In the genomic region with DNA sequence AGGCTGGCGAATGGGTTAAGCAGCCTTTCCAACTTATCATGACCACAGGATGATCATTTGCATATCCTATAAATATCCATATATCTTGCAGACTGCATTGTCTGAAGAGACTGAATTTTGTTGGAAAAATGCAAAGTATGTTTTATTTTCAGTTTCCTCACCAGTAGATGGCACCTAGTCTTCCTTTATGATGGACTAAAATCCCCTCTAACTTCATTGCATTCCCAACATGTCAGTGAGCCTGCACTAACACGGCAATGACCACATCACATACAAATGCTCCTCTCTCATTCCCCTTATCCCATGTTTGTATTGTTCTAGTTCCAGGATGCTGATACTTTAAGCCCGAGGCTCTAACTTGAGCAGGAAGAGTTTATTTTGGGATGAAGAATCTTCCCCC, we compare ENCODE assay signal across 8 cellular contexts. TPM values are rescaled to one million over a fixed set of nuclear protein-coding genes. Genes with fewer than 3 reads are reported as not detected.
DNase-seq lines count a peak whose midpoint lies in the region; ATAC-seq, FAIRE-seq and TF ChIP-seq lines count a peak whose summit lies in the region.

No MANE protein-coding gene starts in this region.

- DNase-seq in BJ (ENCODE audit: low read depth) (peak; percentile 4), WTC11 (ENCODE audit: low spot score) (no peak)
- peak; percentile 5 for DNase-seq in Jurkat, Clone E6-1 (ENCODE audit: low read depth, low spot score)
- no peak for DNase-seq in stimulated activated CD4-positive, alpha-beta T cell treated with anti-CD3 and anti-CD28 coated beads, Interleukin-4, amount 100 ng/mL, for 24 hours
- DNase-seq in activated CD4-positive, alpha-beta T cell treated with anti-CD3 and anti-CD28 coated beads for 4 hours, result no peak

- H3K36me3 ChIP-seq in BJ (ENCODE audit: control insufficient read depth, insufficient read depth, low read length), result no peaks in the 10 kb centered on the region

- POLR2A ChIA-PET in BJ (lab: Charles Lee), result no interaction called here
- POLR2A ChIA-PET in WTC11 (lab: Charles Lee), result no interaction called here

- CTCF ChIA-PET in BJ (lab: Yijun Ruan, JAX), result no interaction called here
- CTCF ChIA-PET in WTC11 (lab: Charles Lee), result no interaction called here

- TF ChIP-seq CTCF in BJ (IDR thresholded peaks at IDR 0.05; ENCODE audit: insufficient read depth, low read depth, low read length) (peak; percentile 35), WTC11 (IDR thresholded peaks at IDR 0.05) (no peak)

- H3K27me3 Mint-ChIP-seq in WTC11 (ENCODE audit: low read depth), result no peaks in the 10 kb centered on the region

- H3K9me3 Mint-ChIP-seq in WTC11, result no peaks in the 10 kb centered on the region

- no peak overlapping the region for H3K27ac Mint-ChIP-seq in WTC11

- H3K4me3 ChIP-seq in BJ (ENCODE audit: low read depth, low read length), result no peak overlapping the region
- no peak overlapping the region for H3K4me3 ChIP-seq in Jurkat, Clone E6-1 (ENCODE audit: low read length)

- no peaks in the 10 kb centered on the region for H3K36me3 Mint-ChIP-seq in WTC11

- H3K4me3 Mint-ChIP-seq in WTC11, result no peak overlapping the region

- FAIRE-seq in islet of Langerhans (lab: Jason Lieb, UNC), result peak; percentile 66

- peaks cover 42% of the 10 kb centered on the region for H3K4me1 Mint-ChIP-seq in WTC11

- ATAC-seq in WTC11 (peak; percentile 34; the same call in 1 of the 2 replicates), HG03108 (IDR thresholded peaks at IDR 0.05; ENCODE audit: unreplicated experiment) (no peak), GM19324 (IDR thresholded peaks at IDR 0.05; ENCODE audit: low FRiP score, unreplicated experiment) (no peak)

- H3K27me3 ChIP-seq in BJ (ENCODE audit: control insufficient read depth, insufficient read depth, low read length), result no peaks in the 10 kb centered on the region; the same call in 1 of the 2 replicates

TF ChIP-seq in WTC11, 78 proteins besides CTCF, POLR2A, EP300 and RAD21:
- TF ChIP-seq, protein P1, sequence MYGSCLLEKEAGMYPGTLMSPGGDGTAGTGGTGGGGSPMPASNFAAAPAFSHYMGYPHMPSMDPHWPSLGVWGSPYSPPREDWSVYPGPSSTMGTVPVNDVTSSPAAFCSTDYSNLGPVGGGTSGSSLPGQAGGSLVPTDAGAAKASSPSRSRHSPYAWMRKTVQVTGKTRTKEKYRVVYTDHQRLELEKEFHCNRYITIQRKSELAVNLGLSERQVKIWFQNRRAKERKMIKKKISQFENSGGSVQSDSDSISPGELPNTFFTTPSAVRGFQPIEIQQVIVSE (CRISPR knock-in tag; IDR thresholded peaks at IDR 0.05; ENCODE audit: borderline replicate concordance), result no peak
- no peak for TF ChIP-seq IRF2 (CRISPR knock-in tag; IDR thresholded peaks at IDR 0.05; ENCODE audit: borderline replicate concordance, low read depth)
- no peak for TF ChIP-seq JUN (CRISPR knock-in tag; IDR thresholded peaks at IDR 0.05)
- no peak for TF ChIP-seq CREB1 (CRISPR knock-in tag; IDR thresholded peaks at IDR 0.05)
- no peak for TF ChIP-seq EMX1 (CRISPR knock-in tag; IDR thresholded peaks at IDR 0.05)
- TF ChIP-seq, protein P2, sequence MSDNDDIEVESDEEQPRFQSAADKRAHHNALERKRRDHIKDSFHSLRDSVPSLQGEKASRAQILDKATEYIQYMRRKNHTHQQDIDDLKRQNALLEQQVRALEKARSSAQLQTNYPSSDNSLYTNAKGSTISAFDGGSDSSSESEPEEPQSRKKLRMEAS (CRISPR knock-in tag; IDR thresholded peaks at IDR 0.05), result no peak
- no peak for TF ChIP-seq SP1 (CRISPR knock-in tag; conservative IDR thresholded peaks at IDR 0.05)
- TF ChIP-seq, protein P3, sequence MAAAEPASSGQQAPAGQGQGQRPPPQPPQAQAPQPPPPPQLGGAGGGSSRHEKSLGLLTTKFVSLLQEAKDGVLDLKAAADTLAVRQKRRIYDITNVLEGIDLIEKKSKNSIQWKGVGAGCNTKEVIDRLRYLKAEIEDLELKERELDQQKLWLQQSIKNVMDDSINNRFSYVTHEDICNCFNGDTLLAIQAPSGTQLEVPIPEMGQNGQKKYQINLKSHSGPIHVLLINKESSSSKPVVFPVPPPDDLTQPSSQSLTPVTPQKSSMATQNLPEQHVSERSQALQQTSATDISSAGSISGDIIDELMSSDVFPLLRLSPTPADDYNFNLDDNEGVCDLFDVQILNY (CRISPR knock-in tag; IDR thresholded peaks at IDR 0.05), result no peak
- no peak for TF ChIP-seq GRHL2 (CRISPR knock-in tag; IDR thresholded peaks at IDR 0.05; ENCODE audit: insufficient replicate concordance, severe bottlenecking)
- TF ChIP-seq, protein P4, sequence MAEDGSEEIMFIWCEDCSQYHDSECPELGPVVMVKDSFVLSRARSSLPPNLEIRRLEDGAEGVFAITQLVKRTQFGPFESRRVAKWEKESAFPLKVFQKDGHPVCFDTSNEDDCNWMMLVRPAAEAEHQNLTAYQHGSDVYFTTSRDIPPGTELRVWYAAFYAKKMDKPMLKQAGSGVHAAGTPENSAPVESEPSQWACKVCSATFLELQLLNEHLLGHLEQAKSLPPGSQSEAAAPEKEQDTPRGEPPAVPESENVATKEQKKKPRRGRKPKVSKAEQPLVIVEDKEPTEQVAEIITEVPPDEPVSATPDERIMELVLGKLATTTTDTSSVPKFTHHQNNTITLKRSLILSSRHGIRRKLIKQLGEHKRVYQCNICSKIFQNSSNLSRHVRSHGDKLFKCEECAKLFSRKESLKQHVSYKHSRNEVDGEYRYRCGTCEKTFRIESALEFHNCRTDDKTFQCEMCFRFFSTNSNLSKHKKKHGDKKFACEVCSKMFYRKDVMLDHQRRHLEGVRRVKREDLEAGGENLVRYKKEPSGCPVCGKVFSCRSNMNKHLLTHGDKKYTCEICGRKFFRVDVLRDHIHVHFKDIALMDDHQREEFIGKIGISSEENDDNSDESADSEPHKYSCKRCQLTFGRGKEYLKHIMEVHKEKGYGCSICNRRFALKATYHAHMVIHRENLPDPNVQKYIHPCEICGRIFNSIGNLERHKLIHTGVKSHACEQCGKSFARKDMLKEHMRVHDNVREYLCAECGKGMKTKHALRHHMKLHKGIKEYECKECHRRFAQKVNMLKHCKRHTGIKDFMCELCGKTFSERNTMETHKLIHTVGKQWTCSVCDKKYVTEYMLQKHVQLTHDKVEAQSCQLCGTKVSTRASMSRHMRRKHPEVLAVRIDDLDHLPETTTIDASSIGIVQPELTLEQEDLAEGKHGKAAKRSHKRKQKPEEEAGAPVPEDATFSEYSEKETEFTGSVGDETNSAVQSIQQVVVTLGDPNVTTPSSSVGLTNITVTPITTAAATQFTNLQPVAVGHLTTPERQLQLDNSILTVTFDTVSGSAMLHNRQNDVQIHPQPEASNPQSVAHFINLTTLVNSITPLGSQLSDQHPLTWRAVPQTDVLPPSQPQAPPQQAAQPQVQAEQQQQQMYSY (CRISPR knock-in tag; IDR thresholded peaks at IDR 0.05), result no peak
- TF ChIP-seq, protein P5, sequence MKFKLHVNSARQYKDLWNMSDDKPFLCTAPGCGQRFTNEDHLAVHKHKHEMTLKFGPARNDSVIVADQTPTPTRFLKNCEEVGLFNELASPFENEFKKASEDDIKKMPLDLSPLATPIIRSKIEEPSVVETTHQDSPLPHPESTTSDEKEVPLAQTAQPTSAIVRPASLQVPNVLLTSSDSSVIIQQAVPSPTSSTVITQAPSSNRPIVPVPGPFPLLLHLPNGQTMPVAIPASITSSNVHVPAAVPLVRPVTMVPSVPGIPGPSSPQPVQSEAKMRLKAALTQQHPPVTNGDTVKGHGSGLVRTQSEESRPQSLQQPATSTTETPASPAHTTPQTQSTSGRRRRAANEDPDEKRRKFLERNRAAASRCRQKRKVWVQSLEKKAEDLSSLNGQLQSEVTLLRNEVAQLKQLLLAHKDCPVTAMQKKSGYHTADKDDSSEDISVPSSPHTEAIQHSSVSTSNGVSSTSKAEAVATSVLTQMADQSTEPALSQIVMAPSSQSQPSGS (CRISPR knock-in tag; IDR thresholded peaks at IDR 0.05; ENCODE audit: borderline replicate concordance, low read depth), result no peak
- no peak for TF ChIP-seq CBFB (CRISPR knock-in tag; IDR thresholded peaks at IDR 0.05; ENCODE audit: low read depth)
- TF ChIP-seq TP53 (CRISPR knock-in tag; IDR thresholded peaks at IDR 0.05), result no peak
- TF ChIP-seq, protein P6, sequence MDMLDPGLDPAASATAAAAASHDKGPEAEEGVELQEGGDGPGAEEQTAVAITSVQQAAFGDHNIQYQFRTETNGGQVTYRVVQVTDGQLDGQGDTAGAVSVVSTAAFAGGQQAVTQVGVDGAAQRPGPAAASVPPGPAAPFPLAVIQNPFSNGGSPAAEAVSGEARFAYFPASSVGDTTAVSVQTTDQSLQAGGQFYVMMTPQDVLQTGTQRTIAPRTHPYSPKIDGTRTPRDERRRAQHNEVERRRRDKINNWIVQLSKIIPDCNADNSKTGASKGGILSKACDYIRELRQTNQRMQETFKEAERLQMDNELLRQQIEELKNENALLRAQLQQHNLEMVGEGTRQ (CRISPR knock-in tag; IDR thresholded peaks at IDR 0.05), result no peak
- TF ChIP-seq ZNF317 (CRISPR knock-in tag; IDR thresholded peaks at IDR 0.05; ENCODE audit: borderline replicate concordance, low read depth), result no peak
- TF ChIP-seq ETV6 (CRISPR knock-in tag; IDR thresholded peaks at IDR 0.05), result no peak
- TF ChIP-seq, protein P7, sequence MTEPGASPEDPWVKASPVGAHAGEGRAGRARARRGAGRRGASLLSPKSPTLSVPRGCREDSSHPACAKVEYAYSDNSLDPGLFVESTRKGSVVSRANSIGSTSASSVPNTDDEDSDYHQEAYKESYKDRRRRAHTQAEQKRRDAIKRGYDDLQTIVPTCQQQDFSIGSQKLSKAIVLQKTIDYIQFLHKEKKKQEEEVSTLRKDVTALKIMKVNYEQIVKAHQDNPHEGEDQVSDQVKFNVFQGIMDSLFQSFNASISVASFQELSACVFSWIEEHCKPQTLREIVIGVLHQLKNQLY (CRISPR knock-in tag; IDR thresholded peaks at IDR 0.05), result no peak

RNA-seq across cellular contexts. Expression of a gene that starts 24.7 kb away (rescaled TPM):
- polyA plus RNA-seq in BJ (2011; rRNA removed), result not detected in 2 replicates
- not detected in 2 replicates for polyA minus RNA-seq in BJ (2011; rRNA and poly(A)+ RNA removed)
- polyA plus RNA-seq in Jurkat, Clone E6-1 (2012; ENCODE audit: insufficient read depth, insufficient read length), result not detected
- total RNA-seq in WTC11 (2021), result not detected in 3 replicates

Comparison
In these comparisons a context has a peak if more than half of its experiments do, and no peak if none do; other contexts are left out.
1. DNase-seq: peak in BJ (single experiment) and Jurkat, Clone E6-1 (single experiment); none in WTC11 (single experiment), stimulated activated CD4-positive, alpha-beta T cell treated with anti-CD3 and anti-CD28 coated beads, Interleukin-4, amount 100 ng/mL, for 24 hours (single experiment) and activated CD4-positive, alpha-beta T cell treated with anti-CD3 and anti-CD28 coated beads for 4 hours (0 of 2).